In the genomic region with DNA sequence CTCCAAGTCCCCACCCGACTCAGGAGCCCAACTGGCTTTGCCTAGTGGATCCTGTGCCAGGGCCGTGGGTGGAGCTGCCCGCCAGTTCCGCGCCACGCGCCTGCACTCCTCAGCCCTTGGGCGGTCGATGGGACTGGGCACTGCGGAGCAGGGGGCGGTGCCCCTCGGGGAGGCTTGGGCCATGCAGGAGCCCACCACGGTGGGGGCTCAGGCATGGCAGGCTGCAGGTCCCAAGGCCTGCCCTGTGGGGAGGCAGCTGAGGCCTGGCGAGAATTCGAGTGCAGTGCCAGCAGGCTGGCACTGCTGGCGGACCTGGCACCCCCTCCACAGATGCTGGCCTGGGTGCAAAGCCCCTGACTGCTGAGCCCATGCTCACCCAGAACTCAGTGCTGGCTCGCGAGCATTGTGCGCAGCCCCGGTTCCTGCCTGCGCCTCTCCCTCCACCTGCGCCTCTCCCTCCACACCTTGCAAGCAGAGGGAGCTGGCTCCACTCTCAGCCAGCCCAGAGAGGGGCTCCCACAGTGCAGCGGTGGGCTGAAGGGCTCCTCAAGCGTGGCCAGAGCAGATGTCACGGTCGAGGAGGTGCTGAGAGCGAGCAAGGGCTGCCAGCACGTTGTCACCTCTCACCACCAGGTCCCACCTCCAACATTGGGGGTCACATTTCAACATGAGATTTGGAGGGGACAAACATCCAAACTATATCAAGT, we compare ENCODE assay signal across 1 cellular context.
TF ChIP-seq lines count a peak whose summit lies in the region.

No MANE protein-coding gene starts in this region.

TF ChIP-seq in HepG2, 621 proteins besides CTCF, POLR2A, EP300 and RAD21 (continued from another document):
- TF ChIP-seq, protein P1, sequence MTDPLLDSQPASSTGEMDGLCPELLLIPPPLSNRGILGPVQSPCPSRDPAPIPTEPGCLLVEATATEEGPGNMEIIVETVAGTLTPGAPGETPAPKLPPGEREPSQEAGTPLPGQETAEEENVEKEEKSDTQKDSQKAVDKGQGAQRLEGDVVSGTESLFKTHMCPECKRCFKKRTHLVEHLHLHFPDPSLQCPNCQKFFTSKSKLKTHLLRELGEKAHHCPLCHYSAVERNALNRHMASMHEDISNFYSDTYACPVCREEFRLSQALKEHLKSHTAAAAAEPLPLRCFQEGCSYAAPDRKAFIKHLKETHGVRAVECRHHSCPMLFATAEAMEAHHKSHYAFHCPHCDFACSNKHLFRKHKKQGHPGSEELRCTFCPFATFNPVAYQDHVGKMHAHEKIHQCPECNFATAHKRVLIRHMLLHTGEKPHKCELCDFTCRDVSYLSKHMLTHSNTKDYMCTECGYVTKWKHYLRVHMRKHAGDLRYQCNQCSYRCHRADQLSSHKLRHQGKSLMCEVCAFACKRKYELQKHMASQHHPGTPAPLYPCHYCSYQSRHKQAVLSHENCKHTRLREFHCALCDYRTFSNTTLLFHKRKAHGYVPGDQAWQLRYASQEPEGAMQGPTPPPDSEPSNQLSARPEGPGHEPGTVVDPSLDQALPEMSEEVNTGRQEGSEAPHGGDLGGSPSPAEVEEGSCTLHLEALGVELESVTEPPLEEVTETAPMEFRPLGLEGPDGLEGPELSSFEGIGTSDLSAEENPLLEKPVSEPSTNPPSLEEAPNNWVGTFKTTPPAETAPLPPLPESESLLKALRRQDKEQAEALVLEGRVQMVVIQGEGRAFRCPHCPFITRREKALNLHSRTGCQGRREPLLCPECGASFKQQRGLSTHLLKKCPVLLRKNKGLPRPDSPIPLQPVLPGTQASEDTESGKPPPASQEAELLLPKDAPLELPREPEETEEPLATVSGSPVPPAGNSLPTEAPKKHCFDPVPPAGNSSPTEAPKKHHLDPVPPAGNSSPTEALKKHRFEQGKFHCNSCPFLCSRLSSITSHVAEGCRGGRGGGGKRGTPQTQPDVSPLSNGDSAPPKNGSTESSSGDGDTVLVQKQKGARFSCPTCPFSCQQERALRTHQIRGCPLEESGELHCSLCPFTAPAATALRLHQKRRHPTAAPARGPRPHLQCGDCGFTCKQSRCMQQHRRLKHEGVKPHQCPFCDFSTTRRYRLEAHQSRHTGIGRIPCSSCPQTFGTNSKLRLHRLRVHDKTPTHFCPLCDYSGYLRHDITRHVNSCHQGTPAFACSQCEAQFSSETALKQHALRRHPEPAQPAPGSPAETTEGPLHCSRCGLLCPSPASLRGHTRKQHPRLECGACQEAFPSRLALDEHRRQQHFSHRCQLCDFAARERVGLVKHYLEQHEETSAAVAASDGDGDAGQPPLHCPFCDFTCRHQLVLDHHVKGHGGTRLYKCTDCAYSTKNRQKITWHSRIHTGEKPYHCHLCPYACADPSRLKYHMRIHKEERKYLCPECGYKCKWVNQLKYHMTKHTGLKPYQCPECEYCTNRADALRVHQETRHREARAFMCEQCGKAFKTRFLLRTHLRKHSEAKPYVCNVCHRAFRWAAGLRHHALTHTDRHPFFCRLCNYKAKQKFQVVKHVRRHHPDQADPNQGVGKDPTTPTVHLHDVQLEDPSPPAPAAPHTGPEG (CRISPR knock-in tag; IDR thresholded peaks at IDR 0.05), result no peak
- TF ChIP-seq, protein P2, sequence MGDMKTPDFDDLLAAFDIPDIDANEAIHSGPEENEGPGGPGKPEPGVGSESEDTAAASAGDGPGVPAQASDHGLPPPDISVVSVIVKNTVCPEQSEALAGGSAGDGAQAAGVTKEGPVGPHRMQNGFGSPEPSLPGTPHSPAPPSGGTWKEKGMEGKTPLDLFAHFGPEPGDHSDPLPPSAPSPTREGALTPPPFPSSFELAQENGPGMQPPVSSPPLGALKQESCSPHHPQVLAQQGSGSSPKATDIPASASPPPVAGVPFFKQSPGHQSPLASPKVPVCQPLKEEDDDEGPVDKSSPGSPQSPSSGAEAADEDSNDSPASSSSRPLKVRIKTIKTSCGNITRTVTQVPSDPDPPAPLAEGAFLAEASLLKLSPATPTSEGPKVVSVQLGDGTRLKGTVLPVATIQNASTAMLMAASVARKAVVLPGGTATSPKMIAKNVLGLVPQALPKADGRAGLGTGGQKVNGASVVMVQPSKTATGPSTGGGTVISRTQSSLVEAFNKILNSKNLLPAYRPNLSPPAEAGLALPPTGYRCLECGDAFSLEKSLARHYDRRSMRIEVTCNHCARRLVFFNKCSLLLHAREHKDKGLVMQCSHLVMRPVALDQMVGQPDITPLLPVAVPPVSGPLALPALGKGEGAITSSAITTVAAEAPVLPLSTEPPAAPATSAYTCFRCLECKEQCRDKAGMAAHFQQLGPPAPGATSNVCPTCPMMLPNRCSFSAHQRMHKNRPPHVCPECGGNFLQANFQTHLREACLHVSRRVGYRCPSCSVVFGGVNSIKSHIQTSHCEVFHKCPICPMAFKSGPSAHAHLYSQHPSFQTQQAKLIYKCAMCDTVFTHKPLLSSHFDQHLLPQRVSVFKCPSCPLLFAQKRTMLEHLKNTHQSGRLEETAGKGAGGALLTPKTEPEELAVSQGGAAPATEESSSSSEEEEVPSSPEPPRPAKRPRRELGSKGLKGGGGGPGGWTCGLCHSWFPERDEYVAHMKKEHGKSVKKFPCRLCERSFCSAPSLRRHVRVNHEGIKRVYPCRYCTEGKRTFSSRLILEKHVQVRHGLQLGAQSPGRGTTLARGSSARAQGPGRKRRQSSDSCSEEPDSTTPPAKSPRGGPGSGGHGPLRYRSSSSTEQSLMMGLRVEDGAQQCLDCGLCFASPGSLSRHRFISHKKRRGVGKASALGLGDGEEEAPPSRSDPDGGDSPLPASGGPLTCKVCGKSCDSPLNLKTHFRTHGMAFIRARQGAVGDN (CRISPR knock-in tag; IDR thresholded peaks at IDR 0.05), result 0 out of 2 replicates have a peak, but pooled peaks have one; percentile 22
- TF ChIP-seq ZFYVE20 (CRISPR knock-in tag; IDR thresholded peaks at IDR 0.05; ENCODE audit: borderline replicate concordance, low read depth) (no peak), KLF9 (CRISPR knock-in tag; IDR thresholded peaks at IDR 0.05; ENCODE audit: low read depth) (no peak), ZNF850 (CRISPR knock-in tag; conservative IDR thresholded peaks at IDR 0.05) (peak; percentile 99)
- TF ChIP-seq, protein P3, sequence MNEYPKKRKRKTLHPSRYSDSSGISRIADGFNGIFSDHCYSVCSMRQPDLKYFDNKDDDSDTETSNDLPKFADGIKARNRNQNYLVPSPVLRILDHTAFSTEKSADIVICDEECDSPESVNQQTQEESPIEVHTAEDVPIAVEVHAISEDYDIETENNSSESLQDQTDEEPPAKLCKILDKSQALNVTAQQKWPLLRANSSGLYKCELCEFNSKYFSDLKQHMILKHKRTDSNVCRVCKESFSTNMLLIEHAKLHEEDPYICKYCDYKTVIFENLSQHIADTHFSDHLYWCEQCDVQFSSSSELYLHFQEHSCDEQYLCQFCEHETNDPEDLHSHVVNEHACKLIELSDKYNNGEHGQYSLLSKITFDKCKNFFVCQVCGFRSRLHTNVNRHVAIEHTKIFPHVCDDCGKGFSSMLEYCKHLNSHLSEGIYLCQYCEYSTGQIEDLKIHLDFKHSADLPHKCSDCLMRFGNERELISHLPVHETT (CRISPR knock-in tag; conservative IDR thresholded peaks at IDR 0.05), result no peak
TF ChIP-seq in HepG2: peak in this region for 4.
